Comparison of ENCODE assay signal across 11 cellular contexts in genomic region chr7:17680026-17680425, GRCh38.
A peak's percentile ranks its signal among the peaks of the same experiment; 100 is the strongest.
DNase-seq lines count a peak whose midpoint lies in the region; ATAC-seq and TF ChIP-seq lines count a peak whose summit lies in the region.
"Had no signal": no experiment of that assay in that cellular context is flagged by ENCODE, and none has a peak within 500 bp of the region (broad histone marks: within the 10 kb centered on the region; RNA-seq: fewer than 3 reads in every experiment).

No MANE protein-coding gene starts in this region.

- in situ Hi-C loops in KBM-7 (cut with MboI; ENCODE audit: low pct_unique_long_range_greater_than_20kb, low sequenced_read_pairs) = loop anchor here (25.0 kb wide), 1 partner anchor 632 kb away; no protein-coding TSS in a partner anchor

- DNase-seq in cardiac fibroblast (ENCODE audit: low read depth in 2 of 2) = peak; percentile 95 to 99
- peak; percentile 96 for DNase-seq in kidney tubule cell (ENCODE audit: low spot score)
- DNase-seq in thoracic aorta (ENCODE audit: low spot score) = no peak
- no peak for DNase-seq in DMS114 treated with DMSO at 0.1 percent for 48 hours (lab: John Stamatoyannopoulos, UW; ENCODE audit: unreplicated experiment)
- no peak for DNase-seq in KBM-7
- DNase-seq in stimulated activated effector memory CD8-positive, alpha-beta T cell treated with anti-CD3 and anti-CD28 coated beads, Interleukin-12 subunit alpha, Interleukin-12 subunit beta, amount 100 ng/mL, for 72 hours (ENCODE audit: low spot score in 2 of 2) = no peak
- DNase-seq: natural killer cell had no signal

- no peaks in the 10 kb centered on the region for H3K27me3 ChIP-seq in HUES48 (ENCODE audit: control insufficient read depth, insufficient read depth, low read length)
- H3K27me3 ChIP-seq in thoracic aorta (replicated peaks; ENCODE audit: insufficient read depth) = no peaks in the 10 kb centered on the region

- H3K4me1 Mint-ChIP-seq in stimulated activated effector memory CD8-positive, alpha-beta T cell treated with anti-CD3 and anti-CD28 coated beads, Interleukin-12 subunit alpha, Interleukin-12 subunit beta, amount 100 ng/mL, for 72 hours = no peaks in the 10 kb centered on the region
- H3K4me1 Mint-ChIP-seq: natural killer cell had no signal

- H3K9ac ChIP-seq in HUES48 (ENCODE audit: low read depth, low read length) = no peak overlapping the region

- no peak overlapping the region for H3K4me3 Mint-ChIP-seq in stimulated activated effector memory CD8-positive, alpha-beta T cell treated with anti-CD3 and anti-CD28 coated beads, Interleukin-12 subunit alpha, Interleukin-12 subunit beta, amount 100 ng/mL, for 72 hours
- H3K4me3 Mint-ChIP-seq: brain; natural killer cell; stimulated activated naive CD8-positive, alpha-beta T cell treated with anti-CD3 and anti-CD28 coated beads, Interleukin-15, Interleukin-2, amounts not matched to agents 100 ng/mL and 50 ng/mL, for 24 hours had no signal

- H3K9me3 Mint-ChIP-seq in stimulated activated effector memory CD8-positive, alpha-beta T cell treated with anti-CD3 and anti-CD28 coated beads, Interleukin-12 subunit alpha, Interleukin-12 subunit beta, amount 100 ng/mL, for 72 hours = no peaks in the 10 kb centered on the region
- H3K9me3 Mint-ChIP-seq: brain; natural killer cell; stimulated activated naive CD8-positive, alpha-beta T cell treated with anti-CD3 and anti-CD28 coated beads, Interleukin-15, Interleukin-2, amounts not matched to agents 100 ng/mL and 50 ng/mL, for 24 hours had no signal

- H3K4me1 ChIP-seq in HUES48 (ENCODE audit: control insufficient read depth, insufficient read depth, low read length) (peaks cover 9% of the 10 kb centered on the region), thoracic aorta (ENCODE audit: control insufficient read depth in 1 of 2, low read depth in 2 of 2) (peaks cover 32 to 37% of the 10 kb centered on the region in 2 donors)

- TF ChIP-seq CTCF in cardiac fibroblast (IDR thresholded peaks at IDR 0.05; ENCODE audit: low read depth, low read length) (no peak), thoracic aorta (IDR thresholded peaks at IDR 0.05) (no peak)

- no peaks in the 10 kb centered on the region for H3K36me3 Mint-ChIP-seq in stimulated activated effector memory CD8-positive, alpha-beta T cell treated with anti-CD3 and anti-CD28 coated beads, Interleukin-12 subunit alpha, Interleukin-12 subunit beta, amount 100 ng/mL, for 72 hours
- H3K36me3 Mint-ChIP-seq: brain, natural killer cell had no signal

- H3K27ac ChIP-seq in HUES48 (ENCODE audit: low read depth, low read length) = peak overlapping the region; percentile 53
- H3K27ac ChIP-seq in thoracic aorta = peak overlapping the region in 1 of 2 donors; percentile 33

- H3K4me3 ChIP-seq in HUES48 (ENCODE audit: low read depth, low read length) (no peak overlapping the region), cardiac fibroblast (replicated peaks in 1 of 2; ENCODE audit: low read depth in 2 of 2, low read length in 2 of 2) (no peak overlapping the region), thoracic aorta (no peak overlapping the region)

- peak; percentile 63 for ATAC-seq in thoracic aorta (ENCODE audit: insufficient number of reproducible peaks, low FRiP score, low read depth)
- no peak for ATAC-seq in GM18861 (IDR thresholded peaks at IDR 0.05; ENCODE audit: unreplicated experiment)
- no peak for ATAC-seq in stimulated activated effector memory CD8-positive, alpha-beta T cell treated with anti-CD3 and anti-CD28 coated beads, Interleukin-12 subunit alpha, Interleukin-12 subunit beta, amount 100 ng/mL, for 72 hours

- H3K36me3 ChIP-seq in HUES48 (ENCODE audit: control insufficient read depth, insufficient read depth, low read length) (no peaks in the 10 kb centered on the region), thoracic aorta (no peaks in the 10 kb centered on the region)

- H3K27ac Mint-ChIP-seq in stimulated activated effector memory CD8-positive, alpha-beta T cell treated with anti-CD3 and anti-CD28 coated beads, Interleukin-12 subunit alpha, Interleukin-12 subunit beta, amount 100 ng/mL, for 72 hours = no peak overlapping the region
- H3K27ac Mint-ChIP-seq: natural killer cell; stimulated activated naive CD8-positive, alpha-beta T cell treated with anti-CD3 and anti-CD28 coated beads, Interleukin-15, Interleukin-2, amounts not matched to agents 100 ng/mL and 50 ng/mL, for 24 hours had no signal

- H3K9me3 ChIP-seq in HUES48 (ENCODE audit: control insufficient read depth, insufficient read depth, low read length) (no peaks in the 10 kb centered on the region), thoracic aorta (no peaks in the 10 kb centered on the region)

Comparison
In these comparisons a context has a peak if more than half of its experiments do, and no peak if none do; other contexts are left out.
1. DNase-seq: peak in cardiac fibroblast (2 of 2) and kidney tubule cell (single experiment); none in thoracic aorta (single experiment), DMS114 treated with DMSO at 0.1 percent for 48 hours (single experiment), KBM-7 (single experiment) and stimulated activated effector memory CD8-positive, alpha-beta T cell treated with anti-CD3 and anti-CD28 coated beads, Interleukin-12 subunit alpha, Interleukin-12 subunit beta, amount 100 ng/mL, for 72 hours (0 of 2).